Comparison of ENCODE assay signal across 8 cellular contexts in the genomic region with DNA sequence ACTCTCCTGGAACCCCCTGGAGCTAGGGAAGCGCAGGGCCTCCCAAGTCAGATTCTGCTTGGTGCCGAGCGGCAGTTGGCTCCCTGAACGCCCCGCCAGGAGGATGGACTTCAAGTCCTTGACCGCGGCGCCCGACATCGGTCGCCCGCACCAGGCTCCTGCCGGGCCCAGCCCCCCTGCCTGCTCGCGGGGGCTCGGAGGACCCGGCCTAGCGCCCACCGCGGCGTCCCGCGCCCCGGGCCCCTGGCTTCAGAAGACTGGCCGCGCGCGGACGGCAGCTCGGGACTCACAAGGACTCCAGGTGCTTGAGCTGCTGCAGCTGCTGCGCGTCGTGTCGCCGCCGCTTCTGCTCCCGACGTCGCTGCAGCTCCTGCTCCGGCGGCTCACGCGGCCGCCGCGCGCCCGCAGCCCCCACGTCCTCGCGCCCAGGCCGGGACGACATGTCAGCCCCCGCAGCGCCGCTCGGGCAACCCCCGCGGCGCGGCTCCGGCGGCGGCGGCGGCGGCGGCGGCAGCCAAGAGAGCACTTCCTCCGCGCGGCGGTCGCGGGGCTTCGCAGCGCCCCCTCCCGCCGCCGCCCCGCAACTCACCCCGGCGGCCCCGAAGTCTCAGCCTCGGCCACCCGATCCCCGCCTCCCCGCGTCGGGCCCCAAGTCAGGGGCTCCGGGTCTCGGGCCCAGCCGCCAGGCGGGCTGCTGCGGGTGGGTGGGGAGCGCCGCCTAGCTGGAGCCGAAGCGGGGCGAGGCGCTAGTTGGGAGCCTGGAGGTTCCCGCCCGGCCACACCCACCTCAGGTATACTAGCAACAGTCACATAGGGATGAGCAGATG. TPM values are rescaled to one million over a fixed set of nuclear protein-coding genes. Genes with fewer than 3 reads are reported as not detected.
DNase-seq lines count a peak whose midpoint lies in the region; ATAC-seq and TF ChIP-seq lines count a peak whose summit lies in the region.

A gene with protein sequence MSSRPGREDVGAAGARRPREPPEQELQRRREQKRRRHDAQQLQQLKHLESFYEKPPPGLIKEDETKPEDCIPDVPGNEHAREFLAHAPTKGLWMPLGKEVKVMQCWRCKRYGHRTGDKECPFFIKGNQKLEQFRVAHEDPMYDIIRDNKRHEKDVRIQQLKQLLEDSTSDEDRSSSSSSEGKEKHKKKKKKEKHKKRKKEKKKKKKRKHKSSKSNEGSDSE (minus strand): TSS at position 474 of the 827 bp plus-strand sequence. CDS start 32 bp downstream, at position 442.

- intact Hi-C loops in lower leg skin (cut with DNase I; ENCODE audit: low total_unique reads) = no loop called here

- ATAC-seq in HG03159 (IDR thresholded peaks at IDR 0.05; ENCODE audit: unreplicated experiment) = peak; percentile 88

- TF ChIP-seq POLR2A in GM18951 (IDR thresholded peaks at IDR 0.05; ENCODE audit: extremely low read depth, insufficient read depth, insufficient read length) (peak; percentile 84), lower leg skin (IDR thresholded peaks at IDR 0.05) (no peak)

- DNase-seq in AML-193 (lab: John Stamatoyannopoulos, UW) (peak; percentile 52 to 60), NCI-H446 (lab: John Stamatoyannopoulos, UW) (peak; percentile 47 to 79), coronary artery (ENCODE audit: low spot score) (peak; percentile 76), lower leg skin (ENCODE audit: low spot score in 2 of 2) (peak; percentile 20 to 90)
- DNase-seq in activated CD4-positive, alpha-beta T cell treated with anti-CD3 and anti-CD28 coated beads for 4 hours = peak; percentile 69 to 74
- peak; percentile 76 to 80 for DNase-seq in stimulated activated CD4-positive, alpha-beta T cell treated with anti-CD3 and anti-CD28 coated beads, Interleukin-4, amount 100 ng/mL, for 4 hours

- peak; percentile 55 for TF ChIP-seq CTCF in coronary artery (IDR thresholded peaks at IDR 0.05)
- no peak for TF ChIP-seq CTCF in lower leg skin (IDR thresholded peaks at IDR 0.05)

- peak within 1 kb of the TSS; percentile 69 to 80 for H3K27ac ChIP-seq in coronary artery

- H3K4me3 ChIP-seq in coronary artery (peak within 1 kb of the TSS; percentile 78), lower leg skin (ENCODE audit: low read depth, poor library complexity, severe bottlenecking) (peak within 1 kb of the TSS; percentile 91)

- 0 to 1% methylated on average over 28 to 66 of the region's 103 CpGs for WGBS in lower leg skin, 2 donors

- in situ Hi-C loops in GM18951 (cut with MboI; ENCODE audit: low sequenced_read_pairs, unreplicated experiment) = no loop called here

RNA-seq across cellular contexts. Expression of the gene that starts here (rescaled TPM):
- 10 to 100 TPM in 1 of 4 donors, 1 to 10 TPM in 3; 5.2 to 16.1 (median 7.3) TPM for total RNA-seq in lower leg skin

Comparison
In these comparisons a context has a peak if more than half of its experiments do, and no peak if none do; other contexts are left out.
1. Peak in every context shown above with its lines: DNase-seq, ATAC-seq, H3K4me3 ChIP-seq and H3K27ac ChIP-seq.